Comparison of ENCODE assay signal across 9 cellular contexts in genomic region chrX:154123241-154124219, GRCh38. TPM values are rescaled to one million over a fixed set of nuclear protein-coding genes. Genes with fewer than 3 reads are reported as not detected.
DNase-seq lines count a peak whose midpoint lies in the region; ATAC-seq and TF ChIP-seq lines count a peak whose summit lies in the region.
"Had no signal": no experiment of that assay in that cellular context is flagged by ENCODE, and none has a peak within 500 bp of the region (broad histone marks: within the 10 kb centered on the region; RNA-seq: fewer than 3 reads in every experiment).

No MANE protein-coding gene starts in this region.

- no peak overlapping the region for H3K4me3 ChIP-seq in colonic mucosa

- no peak overlapping the region for H3K9ac ChIP-seq in colonic mucosa (ENCODE audit: low read depth in 2 of 2, low read length in 2 of 2)
- H3K9ac ChIP-seq: parathyroid adenoma had no signal

- peak; percentile 35 to 59 for ATAC-seq in activated CD4-positive, CD25-positive, alpha-beta regulatory T cell treated with anti-CD3 and anti-CD28 coated beads, Interleukin-2, amount 50 U/mL, for 24 hours
- no peak for ATAC-seq in HG02610 (IDR thresholded peaks at IDR 0.05; ENCODE audit: unreplicated experiment)

- H3K27me3 ChIP-seq in colonic mucosa, result no peaks in the 10 kb centered on the region

- H3K4me1 ChIP-seq in colonic mucosa, result no peaks in the 10 kb centered on the region
- H3K4me1 ChIP-seq: parathyroid adenoma had no signal

- H3K9me3 ChIP-seq in colonic mucosa, result no peaks in the 10 kb centered on the region

- DNase-seq in activated CD4-positive, CD25-positive, alpha-beta regulatory T cell treated with anti-CD3 and anti-CD28 coated beads, Interleukin-2, amount 50 U/mL, for 72 hours, result no peak
- DNase-seq in SK-MEL-5 (ENCODE audit: low read depth, low spot score) (peak; percentile 24), colonic mucosa (peak; percentile 49), NCI-H1694 treated with DMSO at 0.1 percent for 48 hours (lab: John Stamatoyannopoulos, UW) (no peak), DMS79 treated with DMSO at 0.1 percent for 48 hours (lab: John Stamatoyannopoulos, UW) (no peak)
- peak; percentile 7 for DNase-seq in stimulated activated CD4-positive, alpha-beta T cell treated with anti-CD3 and anti-CD28 coated beads, Interleukin-4, amount 100 ng/mL, for 1 hour

- H3K36me3 ChIP-seq in colonic mucosa, result no peaks in the 10 kb centered on the region

- H3K27ac ChIP-seq in colonic mucosa, result no peak overlapping the region
- H3K27ac ChIP-seq: parathyroid adenoma had no signal

- TF ChIP-seq CTCF in colonic mucosa (IDR thresholded peaks at IDR 0.05), result no peak

- intact Hi-C loops in colonic mucosa (cut with DNase I), result no loop called here

- in situ Hi-C loops in SK-MEL-5 (cut with HindIII; ENCODE audit: low pct_unique_long_range_greater_than_20kb, low sequenced_read_pairs), result no loop called here

RNA-seq across cellular contexts. Expression of gene OPN1LW, which starts 20.5 kb away (rescaled TPM):
- total RNA-seq in SK-MEL-5 (2014; rRNA removed; shearing (Covaris generic)), result not detected in 2 replicates
- not detected in 2 replicates for polyA plus RNA-seq in SK-MEL-5 (2015; cell fraction: cytosol; rRNA removed)
- polyA plus RNA-seq in SK-MEL-5 (2015; cell fraction: nucleus; rRNA removed), result not detected in 2 replicates
- not detected for total RNA-seq in colonic mucosa

RNA-seq across cellular contexts. Expression of gene MECP2, which starts 26.0 kb away (rescaled TPM):
- total RNA-seq in SK-MEL-5 (2014; rRNA removed; shearing (Covaris generic)), result 57.0 and 65.5 TPM in 2 replicates
- polyA plus RNA-seq in SK-MEL-5 (2015; cell fraction: cytosol; rRNA removed), result 39.1 and 51.2 TPM in 2 replicates
- 51.8 and 61.6 TPM in 2 replicates for polyA plus RNA-seq in SK-MEL-5 (2015; cell fraction: nucleus; rRNA removed)
- total RNA-seq in colonic mucosa, result 10 to 100 TPM; 28.3 to 29.7 TPM

RNA-seq across cellular contexts. Expression of gene OPN1MW, which starts 58.9 kb away (rescaled TPM):
- total RNA-seq in SK-MEL-5 (2014; rRNA removed; shearing (Covaris generic)), result not detected in 2 replicates
- polyA plus RNA-seq in SK-MEL-5 (2015; cell fraction: cytosol; rRNA removed), result not detected in 2 replicates
- polyA plus RNA-seq in SK-MEL-5 (2015; cell fraction: nucleus; rRNA removed), result not detected in 2 replicates
- not detected for total RNA-seq in colonic mucosa

Comparison
In these comparisons a context has a peak if more than half of its experiments do, and no peak if none do; other contexts are left out.
1. DNase-seq: peak in SK-MEL-5 (single experiment), colonic mucosa (single experiment) and stimulated activated CD4-positive, alpha-beta T cell treated with anti-CD3 and anti-CD28 coated beads, Interleukin-4, amount 100 ng/mL, for 1 hour (single experiment); none in activated CD4-positive, CD25-positive, alpha-beta regulatory T cell treated with anti-CD3 and anti-CD28 coated beads, Interleukin-2, amount 50 U/mL, for 72 hours (single experiment), NCI-H1694 treated with DMSO at 0.1 percent for 48 hours (single experiment) and DMS79 treated with DMSO at 0.1 percent for 48 hours (single experiment).